Comparison of ENCODE assay signal across 8 cellular contexts in the genomic region with DNA sequence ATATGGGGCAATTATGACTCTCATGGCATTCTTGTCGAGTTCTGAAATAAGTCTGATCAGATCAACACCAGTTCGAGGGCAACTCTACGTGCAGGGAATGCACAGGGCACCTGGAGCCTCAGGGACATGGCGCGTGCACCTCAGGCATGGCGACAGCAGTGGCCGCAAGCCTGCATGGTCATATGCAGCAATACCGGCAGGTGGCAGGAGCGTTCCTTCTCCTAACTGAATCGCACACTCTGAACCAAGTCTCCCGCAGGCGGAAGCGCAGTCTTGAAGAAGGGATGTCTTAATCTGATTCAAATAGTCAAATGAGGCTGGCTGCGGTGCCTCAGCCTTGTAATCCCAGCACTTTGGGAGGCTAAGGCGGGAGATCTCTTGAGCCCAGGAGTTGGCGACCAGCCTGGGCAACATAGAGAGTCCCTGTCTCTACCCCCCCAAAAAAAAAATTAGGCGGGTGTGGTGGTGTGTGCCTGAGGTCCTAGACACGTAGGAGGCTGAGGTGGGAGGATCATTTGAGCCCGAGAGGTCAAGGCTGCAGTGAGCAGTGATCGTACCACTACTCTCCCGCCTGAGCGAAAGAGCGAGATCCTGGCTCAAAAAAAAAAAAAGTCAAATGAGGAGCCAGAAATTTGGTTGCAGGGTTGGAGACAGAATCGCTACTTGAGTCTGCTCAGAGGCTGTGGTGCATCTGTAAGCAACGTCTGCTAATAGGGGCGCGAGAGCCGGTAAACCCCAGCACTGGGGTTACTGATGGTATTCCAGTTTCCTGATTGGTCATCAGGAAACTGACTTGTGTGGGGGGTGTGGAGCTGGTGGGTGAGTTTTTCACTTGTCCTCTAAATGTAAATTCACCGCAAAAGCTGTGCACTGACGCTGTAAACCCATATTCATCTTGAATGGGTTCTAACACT. TPM values are rescaled to one million over a fixed set of nuclear protein-coding genes. Genes with fewer than 3 reads are reported as not detected.
DNase-seq lines count a peak whose midpoint lies in the region; ATAC-seq and TF ChIP-seq lines count a peak whose summit lies in the region.

No MANE protein-coding gene starts in this region.

- no peaks in the 10 kb centered on the region for H3K27me3 ChIP-seq in colonic mucosa
- no peaks in the 10 kb centered on the region for H3K27me3 ChIP-seq in right lobe of liver

- peak overlapping the region in 1 of 2 donors; percentile 9 for H3K9ac ChIP-seq in colonic mucosa (ENCODE audit: low read depth in 2 of 2, low read length in 2 of 2)

- H3K4me1 ChIP-seq in colonic mucosa (no peaks in the 10 kb centered on the region), right lobe of liver (peaks cover 0 to 6% (median 0%) of the 10 kb centered on the region in 4 donors)

- ATAC-seq in GM18870 (IDR thresholded peaks at IDR 0.05; ENCODE audit: unreplicated experiment) (peak; percentile 86), HG03095 (IDR thresholded peaks at IDR 0.05; ENCODE audit: unreplicated experiment) (peak; percentile 90), right lobe of liver (peak; percentile 97 to 98 (median 98))

- H3K9me3 ChIP-seq in colonic mucosa (no peaks in the 10 kb centered on the region), right lobe of liver (no peaks in the 10 kb centered on the region)

- DNase-seq in AG10803 (ENCODE audit: low read depth) (peak; percentile 85), NCI-H510A (lab: John Stamatoyannopoulos, UW) (peak; percentile 70), colonic mucosa (peak; percentile 90), right lobe of liver (peak; percentile 81 to 86 (median 82))
- DNase-seq in activated CD4-positive, alpha-beta T cell treated with anti-CD3 and anti-CD28 coated beads, Interleukin-2, amount 50 U/mL, for 1 hour, result peak; percentile 87
- peak; percentile 69 to 74 (median 74) for DNase-seq in stimulated activated CD4-positive, alpha-beta T cell treated with anti-CD3 and anti-CD28 coated beads, TNF-alpha, amount 100 ng/mL, for 4 hours (ENCODE audit: low read depth in 3 of 3)

- no peak overlapping the region for H3K27ac ChIP-seq in colonic mucosa
- H3K27ac ChIP-seq in right lobe of liver, result no peak overlapping the region

- 39% methylated on average over 11 of the region's 30 CpGs for WGBS in right lobe of liver (ENCODE audit: insufficient coverage, low coverage, low lambda C conversion rate, missing lambda C conversion rate)

- peaks cover 11% of the 10 kb centered on the region for H3K36me3 ChIP-seq in colonic mucosa
- H3K36me3 ChIP-seq in right lobe of liver, result no peaks in the 10 kb centered on the region

- intact Hi-C loops in colonic mucosa (cut with DNase I), result loop anchor here (2.0 kb wide), 1 partner anchor 151 kb away; no protein-coding TSS in a partner anchor
- intact Hi-C loops in right lobe of liver (cut with DNase I), result loop anchor here (5.0 kb wide), 2 partner anchors 147 to 152 kb away; no protein-coding TSS in a partner anchor

- no peak for TF ChIP-seq POLR2A in right lobe of liver (IDR thresholded peaks at IDR 0.05)

- H3K4me3 ChIP-seq in AG10803 (ENCODE audit: low read length) (no peak overlapping the region), colonic mucosa (no peak overlapping the region), right lobe of liver (no peak overlapping the region)

- peak; percentile 94 for TF ChIP-seq CTCF in AG10803 (conservative IDR thresholded peaks at IDR 0.05; ENCODE audit: low read length)
- peak; percentile 80 for TF ChIP-seq CTCF in colonic mucosa (IDR thresholded peaks at IDR 0.05)
- peak; percentile 89 to 95 (median 92) for TF ChIP-seq CTCF in right lobe of liver (IDR thresholded peaks at IDR 0.05)

RNA-seq across cellular contexts. Expression of a gene that starts 28.8 kb away (rescaled TPM):
- 100 to 1,000 TPM; 103 to 212 TPM for total RNA-seq in colonic mucosa
- total RNA-seq in right lobe of liver, result 10 to 100 TPM in 3 of 6 experiments, 1 to 10 TPM in 3; 4.2 to 36.6 (median 12.0) TPM

RNA-seq across cellular contexts. Expression of a gene that starts 32.7 kb away (rescaled TPM):
- total RNA-seq in colonic mucosa (10 to 100 TPM; 11.9 to 17.4 TPM), right lobe of liver (1 to 10 TPM; 3.9 to 7.4 (median 6.4) TPM)

RNA-seq across cellular contexts. Expression of a gene that starts 40.5 kb away (rescaled TPM):
- total RNA-seq in colonic mucosa (10 to 100 TPM; 14.2 to 19.8 TPM), right lobe of liver (10 to 100 TPM in 2 of 6 experiments, 1 to 10 TPM in 4; 5.7 to 11.2 (median 7.1) TPM)
